ENCODE assay signal across 8 cellular contexts in genomic region chr4:41212221-41213203, GRCh38. TPM values are rescaled to one million over a fixed set of nuclear protein-coding genes. Genes with fewer than 3 reads are reported as not detected.
DNase-seq lines count a peak whose midpoint lies in the region; ATAC-seq and TF ChIP-seq lines count a peak whose summit lies in the region.

No MANE protein-coding gene starts in this region.

- no peak overlapping the region; the same call in 1 of the 2 replicates for H2AK5ac ChIP-seq in IMR-90 (ENCODE audit: low read depth, low read length)

- DNase-seq in NCI-H524 (lab: John Stamatoyannopoulos, UW) (peak; percentile 14 to 67), NCI-H524 treated with DMSO at 0.1 percent for 48 hours (lab: John Stamatoyannopoulos, UW) (no peak), IMR-90 (peak; percentile 64), fibroblast of the conjunctiva (ENCODE audit: low read depth) (peak; percentile 64), neural crest cell (ENCODE audit: low read depth, low spot score) (no peak), NCI-H2171 (lab: John Stamatoyannopoulos, UW) (no peak)

- H3K14ac ChIP-seq in IMR-90 (replicated peaks; ENCODE audit: low read depth, low read length): peak overlapping the region; percentile 87; the same call in 1 of the 2 replicates

- H2BK120ac ChIP-seq in IMR-90 (ENCODE audit: low read depth, low read length): no peak overlapping the region

- CTCF ChIA-PET in IMR-90 (lab: Yijun Ruan, JAX): interaction anchor here (0.6 to 1.4 kb wide), 9 partner anchors 8 to 318 kb away, joined by 3 to 8 read pairs (median 3); no protein-coding TSS in a partner anchor

- POLR2A ChIA-PET in IMR-90 (lab: Charles Lee; ENCODE audit: unreplicated experiment): interaction anchor here (0.5 kb wide), 1 partner anchor 147 kb away, joined by 4 read pairs; no protein-coding TSS in a partner anchor

- H3K36me3 Mint-ChIP-seq in T-helper 1 cell treated with Interleukin-12 subunit alpha and Interleukin-12 subunit beta and Interleukin-4 antibody, amounts not matched to agents 30 μg/mL and 1 μg/mL, for 36 hours (ENCODE audit: low read depth): no peaks in the 10 kb centered on the region
- peaks cover 2% of the 10 kb centered on the region for H3K36me3 Mint-ChIP-seq in neural crest cell (ENCODE audit: low read depth)

- peaks cover 48% of the 10 kb centered on the region for H3K27me3 Mint-ChIP-seq in T-helper 1 cell treated with Interleukin-12 subunit alpha and Interleukin-12 subunit beta and Interleukin-4 antibody, amounts not matched to agents 30 μg/mL and 1 μg/mL, for 36 hours (ENCODE audit: low read depth)
- H3K27me3 Mint-ChIP-seq in neural crest cell (ENCODE audit: low read depth): peaks cover 22% of the 10 kb centered on the region

- H3K4me1 Mint-ChIP-seq in T-helper 1 cell treated with Interleukin-12 subunit alpha and Interleukin-12 subunit beta and Interleukin-4 antibody, amounts not matched to agents 30 μg/mL and 1 μg/mL, for 36 hours (ENCODE audit: low read depth): peaks cover 24% of the 10 kb centered on the region
- peaks cover 42% of the 10 kb centered on the region for H3K4me1 Mint-ChIP-seq in neural crest cell

- dilution Hi-C loops in IMR-90 (cut with HindIII; ENCODE audit: low sequenced_read_pairs, unreplicated experiment): no loop called here

- no peaks in the 10 kb centered on the region for H3K36me3 ChIP-seq in IMR-90 (ENCODE audit: control insufficient read depth, insufficient read depth, low read length)

- H4K91ac ChIP-seq in IMR-90 (ENCODE audit: insufficient read depth, low read depth, low read length): no peak overlapping the region

- H3K4me3 ChIP-seq in IMR-90 (ENCODE audit: insufficient read depth, low read depth, low read length): peak overlapping the region; percentile 68

- H2BK5ac ChIP-seq in IMR-90 (ENCODE audit: low read depth, low read length, poor library complexity, severe bottlenecking): peak overlapping the region; percentile 67

- no peak overlapping the region for H2AFZ ChIP-seq in IMR-90 (replicated peaks; ENCODE audit: low read length, poor library complexity)

- in situ Hi-C loops in IMR-90 (cut with MboI; ENCODE audit: low sequenced_read_pairs): no loop called here

- peak overlapping the region; percentile 64; the same call in 2 of the 3 replicates for H2BK15ac ChIP-seq in IMR-90 (ENCODE audit: low read depth, low read length)

- peak overlapping the region; percentile 100 for H3K4me2 ChIP-seq in IMR-90 (ENCODE audit: low read depth, low read length)

- BruUV-seq in IMR-90 (replicated peaks; lab: Mats Ljungman, UMichigan): TSS peak; percentile 24

- H3K9me3 Mint-ChIP-seq in T-helper 1 cell treated with Interleukin-12 subunit alpha and Interleukin-12 subunit beta and Interleukin-4 antibody, amounts not matched to agents 30 μg/mL and 1 μg/mL, for 36 hours: no peaks in the 10 kb centered on the region
- H3K9me3 Mint-ChIP-seq in neural crest cell: no peaks in the 10 kb centered on the region

- peak; percentile 80 for TF ChIP-seq RAD21 in IMR-90 (IDR thresholded peaks at IDR 0.05; ENCODE audit: low read length)

- ATAC-seq in IMR-90 (ENCODE audit: low read depth): no peak
- ATAC-seq in GM18505 (IDR thresholded peaks at IDR 0.05; ENCODE audit: unreplicated experiment): no peak

- H3K9me3 ChIP-seq in IMR-90 (ENCODE audit: control insufficient read depth, insufficient read depth, low read length): 0 out of 2 replicates have a peak, but pooled peaks cover 3% of the 10 kb centered on the region

- peak overlapping the region; percentile 93 for H3K23ac ChIP-seq in IMR-90 (ENCODE audit: low read depth, low read length)

- no peak overlapping the region for H2AK9ac ChIP-seq in IMR-90 (replicated peaks; ENCODE audit: low read depth, low read length, poor library complexity)

- no peak overlapping the region for H3K4ac ChIP-seq in IMR-90 (ENCODE audit: low read depth, low read length)

- peak overlapping the region; percentile 55; the same call in 1 of the 2 replicates for H3K27ac ChIP-seq in IMR-90 (ENCODE audit: insufficient read depth, low read length)

- 66% methylated on average over 2 of the region's 13 CpGs; no CpG with 5 or more reads in 1 of the 2 experiments for WGBS in IMR-90 (ENCODE audit: extremely low coverage in 2 of 2, insufficient read length in 1 of 2), 2 experiments

- H2BK20ac ChIP-seq in IMR-90 (ENCODE audit: low read depth, low read length): peak overlapping the region; percentile 52; the same call in 1 of the 2 replicates

- no peak overlapping the region for H3K56ac ChIP-seq in IMR-90 (ENCODE audit: extremely low read depth, insufficient read depth, low read length)

- peak overlapping the region; percentile 97 for H3K9ac ChIP-seq in IMR-90 (ENCODE audit: low read depth, low read length)

- peak overlapping the region in 1 of 2 experiments; percentile 46; a peak in 2 of 4 replicates for H4K8ac ChIP-seq in IMR-90 (ENCODE audit: low read depth in 2 of 2, low read length in 2 of 2)

- H3K79me1 ChIP-seq in IMR-90 (ENCODE audit: low read depth in 1 of 2, low read length in 2 of 2): peaks cover 17 to 38% of the 10 kb centered on the region in 2 experiments

- H4K5ac ChIP-seq in IMR-90 (ENCODE audit: low read depth, low read length): no peak overlapping the region

- no peaks in the 10 kb centered on the region for H3K27me3 ChIP-seq in IMR-90 (ENCODE audit: control insufficient read depth, insufficient read depth, low read length)

- H3K27ac Mint-ChIP-seq in T-helper 1 cell treated with Interleukin-12 subunit alpha and Interleukin-12 subunit beta and Interleukin-4 antibody, amounts not matched to agents 30 μg/mL and 1 μg/mL, for 36 hours: no peak overlapping the region
- no peak overlapping the region for H3K27ac Mint-ChIP-seq in neural crest cell (ENCODE audit: unreplicated experiment)

- H3K4me3 Mint-ChIP-seq in T-helper 1 cell treated with Interleukin-12 subunit alpha and Interleukin-12 subunit beta and Interleukin-4 antibody, amounts not matched to agents 30 μg/mL and 1 μg/mL, for 36 hours: peak overlapping the region; percentile 78
- H3K4me3 Mint-ChIP-seq in neural crest cell: peak overlapping the region; percentile 90

- peak overlapping the region; percentile 87 for H3K18ac ChIP-seq in IMR-90 (ENCODE audit: low read depth, low read length)

- TF ChIP-seq CTCF in IMR-90 (conservative IDR thresholded peaks at IDR 0.05; ENCODE audit: low read depth, low read length) (peak; percentile 65), neural crest cell (conservative IDR thresholded peaks at IDR 0.05) (peak; percentile 55)

- no peak for TF ChIP-seq POLR2A in IMR-90 (IDR thresholded peaks at IDR 0.05; ENCODE audit: low read depth, low read length)
- TF ChIP-seq POLR2A in GM18505 (IDR thresholded peaks at IDR 0.05; ENCODE audit: borderline replicate concordance, extremely low read depth, insufficient read depth, insufficient read length): no peak

- H4K20me1 ChIP-seq in IMR-90 (ENCODE audit: insufficient read depth, low read length): no peaks in the 10 kb centered on the region

- peaks cover 9% of the 10 kb centered on the region for H3K4me1 ChIP-seq in IMR-90 (ENCODE audit: control insufficient read depth, insufficient read depth, low read length)

- intact Hi-C loops in IMR-90 (cut with micrococcal nuclease): loop anchor here (2.0 to 5.0 kb wide), 2 partner anchors 55 to 152 kb away; no protein-coding TSS in a partner anchor

- no peaks in the 10 kb centered on the region; the same call in none of the 2 replicates for H3K9me1 ChIP-seq in IMR-90 (ENCODE audit: insufficient read depth, low read length)

TF ChIP-seq in IMR-90, 13 proteins besides CTCF, POLR2A, EP300 and RAD21:
- TF ChIP-seq MXI1 (IDR thresholded peaks at IDR 0.05; ENCODE audit: borderline replicate concordance, low read depth, low read length) (no peak), SMC3 (IDR thresholded peaks at IDR 0.05; ENCODE audit: low read depth, low read length) (peak; percentile 67), BHLHE40 (IDR thresholded peaks at IDR 0.05; ENCODE audit: low read depth, low read length) (no peak), CEBPB (IDR thresholded peaks at IDR 0.05; ENCODE audit: low read depth, low read length) (peak; percentile 71)
TF ChIP-seq in IMR-90: peak in this region for 2.

RNA-seq across cellular contexts. Expression of gene APBB2, which starts 1.8 kb away (rescaled TPM):
- total RNA-seq in IMR-90 (2012; rRNA removed) (64.7 and 75.5 TPM in 2 replicates), neural crest cell (68.5 and 72.7 TPM in 2 replicates)
- 41.1 and 47.9 TPM in 2 replicates for polyA plus RNA-seq in IMR-90 (2012; rRNA removed)
- 21.2 and 27.8 TPM in 2 replicates for polyA plus RNA-seq in IMR-90 (2012; cell fraction: cytosol; rRNA removed)
- polyA plus RNA-seq in IMR-90 (2012; cell fraction: nucleus; rRNA removed; ENCODE audit: low replicate concordance): 50.5 and 115 TPM in 2 replicates

RNA-seq across cellular contexts. Expression of gene UCHL1, which starts 44.2 kb away (rescaled TPM):
- 972 and 1,122 TPM in 2 replicates for total RNA-seq in IMR-90 (2012; rRNA removed)
- polyA plus RNA-seq in IMR-90 (2012; rRNA removed): 1,796 and 2,118 TPM in 2 replicates
- polyA plus RNA-seq in IMR-90 (2012; cell fraction: cytosol; rRNA removed): 1,744 and 2,681 TPM in 2 replicates
- polyA plus RNA-seq in IMR-90 (2012; cell fraction: nucleus; rRNA removed; ENCODE audit: low replicate concordance): 2,128 and 5,164 TPM in 2 replicates
- 265 and 285 TPM in 2 replicates for total RNA-seq in neural crest cell

Comparison
In these comparisons a context has a peak if more than half of its experiments do, and no peak if none do; other contexts are left out.
1. DNase-seq: peak in NCI-H524 (2 of 2), IMR-90 (single experiment) and fibroblast of the conjunctiva (single experiment); none in NCI-H524 treated with DMSO at 0.1 percent for 48 hours (single experiment), neural crest cell (single experiment) and NCI-H2171 (single experiment).